11 cellular contexts compared by ENCODE assay signal in the genomic region with DNA sequence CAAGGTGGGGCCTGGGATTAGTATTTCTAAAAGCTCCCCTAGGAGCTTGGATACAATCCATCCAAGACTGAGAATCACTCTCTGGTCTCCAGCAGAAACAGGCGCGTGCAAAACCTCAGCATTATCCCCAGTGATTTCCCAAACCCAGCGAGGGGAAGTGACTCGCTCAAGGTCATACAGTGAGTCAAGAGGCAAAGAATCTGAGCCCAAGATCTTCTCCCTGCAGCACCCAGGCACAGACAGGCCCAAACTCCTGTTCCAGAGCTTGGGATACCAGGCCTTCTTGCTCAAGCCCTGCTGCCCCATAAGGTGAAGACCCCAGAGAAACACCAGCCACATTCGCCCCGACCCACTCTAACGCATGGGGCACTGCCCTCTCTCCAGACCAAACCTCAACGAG. TPM values are rescaled to one million over a fixed set of nuclear protein-coding genes. Genes with fewer than 3 reads are reported as not detected.
A peak's percentile ranks its signal among the peaks of the same experiment; 100 is the strongest.
DNase-seq lines count a peak whose midpoint lies in the region; ATAC-seq and TF ChIP-seq lines count a peak whose summit lies in the region.
"Had no signal": no experiment of that assay in that cellular context is flagged by ENCODE, and none has a peak within 500 bp of the region (broad histone marks: within the 10 kb centered on the region; RNA-seq: fewer than 3 reads in every experiment).

No MANE protein-coding gene starts in this region.

- no peak overlapping the region for H3K4me2 ChIP-seq in neural progenitor cell

- H3K27me3 Mint-ChIP-seq in neural progenitor cell (ENCODE audit: insufficient read depth, low read depth): peaks cover 18% of the 10 kb centered on the region
- no peaks in the 10 kb centered on the region for H3K27me3 Mint-ChIP-seq in T-helper 2 cell treated with Interferon-gamma antibody and Interleukin-4, amounts not matched to agents 5 μg/mL and 100 μg/mL, for 36 hours (ENCODE audit: low read depth)

- H3F3A ChIP-seq in neural progenitor cell (ENCODE audit: low read depth): peaks cover 5% of the 10 kb centered on the region

- no peaks in the 10 kb centered on the region for H3K9me3 Mint-ChIP-seq in neural progenitor cell
- no peaks in the 10 kb centered on the region for H3K9me3 Mint-ChIP-seq in T-helper 2 cell treated with Interferon-gamma antibody and Interleukin-4, amounts not matched to agents 5 μg/mL and 100 μg/mL, for 36 hours
- H3K9me3 Mint-ChIP-seq: activated naive CD8-positive, alpha-beta T cell treated with anti-CD3 and anti-CD28 coated beads, Interleukin-2, amount 50 U/mL, for 24 hours; stimulated activated memory B cell treated with anti-CD40 and anti-IgM and Interleukin-4, amounts not matched to agents 10 μg/mL and 1 μg/mL and 100 μg/mL, for 72 hours had no signal

- H3K4me1 Mint-ChIP-seq in neural progenitor cell: peaks cover 37% of the 10 kb centered on the region
- H3K4me1 Mint-ChIP-seq in T-helper 2 cell treated with Interferon-gamma antibody and Interleukin-4, amounts not matched to agents 5 μg/mL and 100 μg/mL, for 36 hours (ENCODE audit: low read depth): no peaks in the 10 kb centered on the region

- H3K4me1 ChIP-seq in neural progenitor cell: peaks cover 8% of the 10 kb centered on the region

- H3K4me3 ChIP-seq in coronary artery (no peak overlapping the region), neural progenitor cell (no peak overlapping the region)

- ATAC-seq in GM21360 (IDR thresholded peaks at IDR 0.05; ENCODE audit: unreplicated experiment): no peak
- ATAC-seq: activated naive CD8-positive, alpha-beta T cell treated with anti-CD3 and anti-CD28 coated beads, Interleukin-2, amount 50 U/mL, for 24 hours; stimulated activated memory B cell treated with anti-CD40 and anti-IgM and Interleukin-4, amounts not matched to agents 10 μg/mL and 1 μg/mL and 100 μg/mL, for 72 hours had no signal

- no peaks in the 10 kb centered on the region for H3K36me3 ChIP-seq in neural progenitor cell

- H3K27ac ChIP-seq in coronary artery (peak overlapping the region; percentile 34 to 41), neural progenitor cell (no peak overlapping the region)

- TF ChIP-seq CTCF in coronary artery (IDR thresholded peaks at IDR 0.05): no peak
- no peak for TF ChIP-seq CTCF in neural progenitor cell (IDR thresholded peaks at IDR 0.05)

- H2AFZ ChIP-seq in neural progenitor cell (replicated peaks): no peak overlapping the region

- peak overlapping the region; percentile 11 for H3K27ac Mint-ChIP-seq in neural progenitor cell
- no peak overlapping the region for H3K27ac Mint-ChIP-seq in T-helper 2 cell treated with Interferon-gamma antibody and Interleukin-4, amounts not matched to agents 5 μg/mL and 100 μg/mL, for 36 hours
- H3K27ac Mint-ChIP-seq: activated naive CD8-positive, alpha-beta T cell treated with anti-CD3 and anti-CD28 coated beads, Interleukin-2, amount 50 U/mL, for 24 hours; stimulated activated memory B cell treated with anti-CD40 and anti-IgM and Interleukin-4, amounts not matched to agents 10 μg/mL and 1 μg/mL and 100 μg/mL, for 72 hours had no signal

- H4K20me1 ChIP-seq in neural progenitor cell (ENCODE audit: low read depth): no peaks in the 10 kb centered on the region

- H3K9me3 ChIP-seq in neural progenitor cell (ENCODE audit: low read depth): no peaks in the 10 kb centered on the region

- no peak overlapping the region for H3K4me3 Mint-ChIP-seq in neural progenitor cell
- H3K4me3 Mint-ChIP-seq in T-helper 2 cell treated with Interferon-gamma antibody and Interleukin-4, amounts not matched to agents 5 μg/mL and 100 μg/mL, for 36 hours: no peak overlapping the region
- H3K4me3 Mint-ChIP-seq: activated naive CD8-positive, alpha-beta T cell treated with anti-CD3 and anti-CD28 coated beads, Interleukin-2, amount 50 U/mL, for 24 hours; stimulated activated memory B cell treated with anti-CD40 and anti-IgM and Interleukin-4, amounts not matched to agents 10 μg/mL and 1 μg/mL and 100 μg/mL, for 72 hours had no signal

- no peaks in the 10 kb centered on the region for H3K27me3 ChIP-seq in neural progenitor cell

- no peak overlapping the region for H3K9ac ChIP-seq in neural progenitor cell

- no peaks in the 10 kb centered on the region for H3K36me3 Mint-ChIP-seq in neural progenitor cell
- H3K36me3 Mint-ChIP-seq in T-helper 2 cell treated with Interferon-gamma antibody and Interleukin-4, amounts not matched to agents 5 μg/mL and 100 μg/mL, for 36 hours (ENCODE audit: low read depth): no peaks in the 10 kb centered on the region
- H3K36me3 Mint-ChIP-seq: stimulated activated memory B cell treated with anti-CD40 and anti-IgM and Interleukin-4, amounts not matched to agents 10 μg/mL and 1 μg/mL and 100 μg/mL, for 72 hours had no signal

- no peaks in the 10 kb centered on the region for H3K79me2 ChIP-seq in neural progenitor cell (ENCODE audit: low read depth)

- DNase-seq in EL (peak; percentile 85), NCI-H460 (ENCODE audit: extremely low read depth, low read depth) (peak; percentile 54), coronary artery (ENCODE audit: low spot score) (no peak), neural progenitor cell (ENCODE audit: low spot score) (no peak), SIG-M5 (lab: John Stamatoyannopoulos, UW) (no peak), T-helper 1 cell (no peak)
- DNase-seq in T-helper 2 cell treated with Interferon-gamma antibody and Interleukin-4, amounts not matched to agents 5 μg/mL and 100 μg/mL, for 36 hours (ENCODE audit: low spot score): no peak
- DNase-seq: activated naive CD8-positive, alpha-beta T cell treated with anti-CD3 and anti-CD28 coated beads, Interleukin-2, amount 50 U/mL, for 24 hours; NCI-H2029 treated with DMSO at 0.1 percent for 48 hours had no signal

RNA-seq across cellular contexts. Expression of gene SHB, which starts 33.2 kb away (rescaled TPM):
- 12.5 and 14.3 TPM in 2 replicates for total RNA-seq in NCI-H460 (2014; rRNA removed; shearing (Covaris generic))
- 10.8 and 14.0 TPM in 2 replicates for polyA plus RNA-seq in NCI-H460 (2014; cell fraction: nucleus; rRNA removed)
- 1.1 and 4.1 TPM in 2 replicates for total RNA-seq in neural progenitor cell (ENCODE audit: low replicate concordance)

Comparison
In these comparisons a context has a peak if more than half of its experiments do, and no peak if none do; other contexts are left out.
1. DNase-seq: peak in EL (single experiment) and NCI-H460 (single experiment); none in coronary artery (single experiment), neural progenitor cell (single experiment), SIG-M5 (single experiment), T-helper 2 cell treated with Interferon-gamma antibody and Interleukin-4, amounts not matched to agents 5 μg/mL and 100 μg/mL, for 36 hours (single experiment) and T-helper 1 cell (0 of 5).